In genomic region chr18:48445540-48445939, GRCh38 we compare ENCODE assay signal across 1 cellular context.
TF ChIP-seq lines count a peak whose summit lies in the region.

No MANE protein-coding gene starts in this region.

TF ChIP-seq in endothelial cell of umbilical vein, 7 proteins besides CTCF, POLR2A, EP300 and RAD21:
- TF ChIP-seq FOS (IDR thresholded peaks at IDR 0.05; ENCODE audit: borderline replicate concordance, insufficient read depth, low read length) (no peak), POLR2AphosphoS5 (IDR thresholded peaks at IDR 0.05; ENCODE audit: insufficient read depth, low read depth, low read length) (no peak), GATA2 (IDR thresholded peaks at IDR 0.05; ENCODE audit: insufficient read depth, insufficient read length, low read depth, low read length) (no peak), EZH2 (IDR thresholded peaks at IDR 0.05; ENCODE audit: borderline replicate concordance, low read depth, low read length, severe bottlenecking) (no peak), MAX (IDR thresholded peaks at IDR 0.05; ENCODE audit: insufficient read depth, insufficient read length) (no peak), MYC (IDR thresholded peaks at IDR 0.05; ENCODE audit: low read depth, low read length) (no peak), JUN (IDR thresholded peaks at IDR 0.05; ENCODE audit: borderline replicate concordance, insufficient read depth, insufficient read length, low read depth) (no peak)
TF ChIP-seq in endothelial cell of umbilical vein: peak in this region for 0.
